ENCODE assay signal across 8 cellular contexts in the genomic region with DNA sequence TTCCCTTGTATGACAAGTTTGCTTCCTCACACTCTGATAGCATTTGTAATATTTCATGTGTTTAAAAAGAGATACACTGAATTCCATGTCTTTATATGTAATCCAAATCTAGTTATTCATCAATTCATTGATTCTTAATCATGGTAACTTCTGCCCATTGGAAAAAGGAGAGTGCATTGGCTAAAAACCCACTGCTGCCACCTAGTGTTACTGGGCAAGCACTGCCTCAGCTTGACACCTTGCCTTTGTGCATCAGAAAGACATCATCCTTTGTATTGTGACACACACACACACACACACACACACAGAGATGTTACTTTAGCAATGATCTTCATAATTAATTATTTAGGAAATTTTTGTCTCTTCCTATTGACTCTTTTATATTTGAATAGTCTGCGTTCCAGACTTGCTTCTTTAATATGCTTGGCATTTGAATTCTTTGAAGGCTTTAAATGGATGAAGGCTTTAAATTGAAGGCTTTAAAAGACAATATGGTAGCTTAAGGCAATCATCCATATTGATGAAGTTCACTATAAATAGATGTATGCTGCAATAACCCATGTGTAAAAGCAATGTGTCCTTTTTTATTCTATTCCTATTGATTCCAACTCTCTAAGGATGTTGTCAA.
DNase-seq lines count a peak whose midpoint lies in the region; ATAC-seq and TF ChIP-seq lines count a peak whose summit lies in the region.
"Had no signal": no experiment of that assay in that cellular context is flagged by ENCODE, and none has a peak within 500 bp of the region (broad histone marks: within the 10 kb centered on the region; RNA-seq: fewer than 3 reads in every experiment).

No MANE protein-coding gene starts in this region.

- no peaks in the 10 kb centered on the region for H3K4me1 Mint-ChIP-seq in type B pancreatic cell (ENCODE audit: unreplicated experiment)

- no peaks in the 10 kb centered on the region for H3K27me3 ChIP-seq in breast epithelium
- no peaks in the 10 kb centered on the region for H3K27me3 ChIP-seq in left lung

- DNase-seq in ELR (ENCODE audit: low read depth) (peak; percentile 58), NCI-H748 treated with DMSO at 0.1 percent for 48 hours (lab: John Stamatoyannopoulos, UW) (peak; percentile 46), breast epithelium (ENCODE audit: low spot score in 2 of 2) (peak in 1 of 2 donors; percentile 20), left lung (no peak), type B pancreatic cell (ENCODE audit: extremely low spot score, unreplicated experiment) (no peak)

- no peak overlapping the region for H3K27ac Mint-ChIP-seq in type B pancreatic cell
- H3K27ac Mint-ChIP-seq: activated naive CD8-positive, alpha-beta T cell had no signal

- no peak overlapping the region for H3K4me3 ChIP-seq in breast epithelium
- no peak overlapping the region for H3K4me3 ChIP-seq in left lung

- no peaks in the 10 kb centered on the region for H3K36me3 ChIP-seq in breast epithelium
- no peaks in the 10 kb centered on the region for H3K36me3 ChIP-seq in left lung

- no peaks in the 10 kb centered on the region for H3K36me3 Mint-ChIP-seq in type B pancreatic cell
- H3K36me3 Mint-ChIP-seq: activated naive CD8-positive, alpha-beta T cell had no signal

- no peaks in the 10 kb centered on the region for H3K9me3 Mint-ChIP-seq in type B pancreatic cell

- intact Hi-C loops in breast epithelium (cut with DNase I; ENCODE audit: low total_unique reads) (no loop called here), left lung (cut with DNase I) (no loop called here)

- H3K27me3 Mint-ChIP-seq in type B pancreatic cell = no peaks in the 10 kb centered on the region
- H3K27me3 Mint-ChIP-seq: activated naive CD8-positive, alpha-beta T cell had no signal

- H3K4me3 Mint-ChIP-seq in type B pancreatic cell = no peak overlapping the region
- H3K4me3 Mint-ChIP-seq: activated naive CD8-positive, alpha-beta T cell had no signal

- TF ChIP-seq CTCF in breast epithelium (IDR thresholded peaks at IDR 0.05) (peak; percentile 51 to 83 (median 57)), left lung (IDR thresholded peaks at IDR 0.05) (peak; percentile 52 to 87), type B pancreatic cell (conservative IDR thresholded peaks at IDR 0.05) (peak; percentile 95)

- H3K4me1 ChIP-seq in breast epithelium = no peaks in the 10 kb centered on the region
- no peaks in the 10 kb centered on the region for H3K4me1 ChIP-seq in left lung

- H3K27ac ChIP-seq in breast epithelium = no peak overlapping the region
- no peak overlapping the region for H3K27ac ChIP-seq in left lung

- peak; percentile 87 for ATAC-seq in GM19351 (IDR thresholded peaks at IDR 0.05; ENCODE audit: unreplicated experiment)
- ATAC-seq in HG03520 (IDR thresholded peaks at IDR 0.05; ENCODE audit: unreplicated experiment) = peak; percentile 84
- ATAC-seq in left lung = peak; percentile 77

- H3K9me3 ChIP-seq in breast epithelium (no peaks in the 10 kb centered on the region), left lung (no peaks in the 10 kb centered on the region)

- TF ChIP-seq POLR2A in breast epithelium (IDR thresholded peaks at IDR 0.05) = no peak

Comparison
In these comparisons a context has a peak if more than half of its experiments do, and no peak if none do; other contexts are left out.
1. DNase-seq: peak in ELR (single experiment) and NCI-H748 treated with DMSO at 0.1 percent for 48 hours (single experiment); none in left lung (0 of 2) and type B pancreatic cell (single experiment).
2. Peak in every context shown above with its lines, with median percentiles within 50 percentile points of each other: ATAC-seq and CTCF ChIP-seq.